Comparison of ENCODE assay signal across 14 cellular contexts in the genomic region with DNA sequence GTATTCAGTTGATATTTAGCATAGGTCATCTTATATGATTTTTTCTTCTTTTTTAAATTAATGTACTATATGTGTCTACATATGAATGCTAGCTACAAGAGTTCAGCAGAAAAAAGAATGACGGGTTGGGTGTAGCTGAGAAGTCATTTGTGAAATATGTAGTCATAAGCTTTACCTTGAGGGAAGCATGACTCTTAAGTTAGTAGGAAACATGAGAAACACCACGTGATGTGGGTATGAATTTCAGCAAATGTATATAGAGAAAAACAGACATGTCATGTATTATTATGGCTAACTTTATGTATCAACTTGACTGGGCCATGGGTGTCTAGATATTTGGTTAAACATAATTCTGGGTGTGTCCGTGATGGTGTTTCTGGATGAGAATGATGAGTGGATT.
"Had no signal": no experiment of that assay in that cellular context is flagged by ENCODE, and none has a peak within 500 bp of the region (broad histone marks: within the 10 kb centered on the region; RNA-seq: fewer than 3 reads in every experiment).

No MANE protein-coding gene starts in this region.

- H3K9me3 ChIP-seq: lower lobe of right lung, right atrium auricular region had no signal

- H3K36me3 ChIP-seq: lower lobe of right lung, right atrium auricular region had no signal

- H3K4me3 ChIP-seq: hepatocyte, lower lobe of right lung, right atrium auricular region, skin epidermis had no signal

- H3K27me3 Mint-ChIP-seq: activated naive CD8-positive, alpha-beta T cell treated with anti-CD3 and anti-CD28 coated beads, Interleukin-2, amount 10 ng/mL, durations not matched to agents 7 days and 5 days; naive B cell had no signal

- H3K9me3 Mint-ChIP-seq: activated naive CD8-positive, alpha-beta T cell treated with anti-CD3 and anti-CD28 coated beads, Interleukin-2, amount 10 ng/mL, durations not matched to agents 7 days and 5 days had no signal

- H3K27ac ChIP-seq: hepatocyte, lower lobe of right lung, right atrium auricular region had no signal

- H3K27ac Mint-ChIP-seq: naive B cell had no signal

- H3K4me3 Mint-ChIP-seq: activated CD8-positive, alpha-beta T cell treated with anti-CD3 and anti-CD28 coated beads, Interleukin-2, amount 10 ng/mL, durations not matched to agents 7 days and 5 days had no signal

- DNase-seq: activated CD4-positive, alpha-beta T cell treated with anti-CD3 and anti-CD28 coated beads for 4 hours; activated CD8-positive, alpha-beta T cell treated with anti-CD3 and anti-CD28 coated beads, Interleukin-2, amount 10 ng/mL, durations not matched to agents 7 days and 5 days; activated gamma-delta T cell; activated naive CD8-positive, alpha-beta T cell treated with anti-CD3 and anti-CD28 coated beads, Interleukin-2, amount 10 ng/mL, durations not matched to agents 7 days and 5 days; anterior cingulate cortex; left cardiac atrium; lower lobe of right lung; midbrain; naive B cell; substantia nigra; T-helper 9 cell had no signal

- H3K36me3 Mint-ChIP-seq: activated naive CD8-positive, alpha-beta T cell treated with anti-CD3 and anti-CD28 coated beads, Interleukin-2, amount 10 ng/mL, durations not matched to agents 7 days and 5 days; naive B cell had no signal

- H3K27me3 ChIP-seq: hepatocyte, right atrium auricular region had no signal

- ATAC-seq: activated CD8-positive, alpha-beta T cell treated with anti-CD3 and anti-CD28 coated beads, Interleukin-2, amount 10 ng/mL, durations not matched to agents 7 days and 5 days; left cardiac atrium; lower lobe of right lung had no signal
